16 cellular contexts compared by ENCODE assay signal in genomic region chr11:18223937-18224387, GRCh38. TPM values are rescaled to one million over a fixed set of nuclear protein-coding genes. Genes with fewer than 3 reads are reported as not detected.
DNase-seq lines count a peak whose midpoint lies in the region; ATAC-seq and TF ChIP-seq lines count a peak whose summit lies in the region.
"Had no signal": no experiment of that assay in that cellular context is flagged by ENCODE, and none has a peak within 500 bp of the region (broad histone marks: within the 10 kb centered on the region; RNA-seq: fewer than 3 reads in every experiment).

No MANE protein-coding gene starts in this region.

- H2AFZ ChIP-seq in OCI-LY7 (ENCODE audit: low read length) = peak overlapping the region; percentile 52; the same call in 1 of the 2 replicates

- H3K79me2 ChIP-seq in OCI-LY7 (ENCODE audit: insufficient read depth, low read depth, low read length) = peaks cover 22% of the 10 kb centered on the region

- H3K36me3 ChIP-seq in OCI-LY7 (ENCODE audit: insufficient read depth, low read length) = peaks cover 36% of the 10 kb centered on the region

- no peak overlapping the region for H3K4me3 ChIP-seq in OCI-LY7 (ENCODE audit: low read depth, low read length, poor library complexity, severe bottlenecking)
- H3K4me3 ChIP-seq: A549 had no signal

- H3K9me2 ChIP-seq in OCI-LY7 (ENCODE audit: insufficient read depth, low read length) = no peaks in the 10 kb centered on the region

- H3K27ac ChIP-seq in OCI-LY7 (ENCODE audit: low read depth, low read length, poor library complexity, severe bottlenecking) = peak overlapping the region; percentile 100
- H3K27ac ChIP-seq: A549 had no signal

- no TSS peak for BruUV-seq in OCI-LY7 (replicated peaks; lab: Mats Ljungman, UMichigan)

- peaks cover 62% of the 10 kb centered on the region for H3K4me1 ChIP-seq in OCI-LY7 (ENCODE audit: insufficient read depth, low read length, poor library complexity, severe bottlenecking)
- H3K4me1 ChIP-seq: A549 had no signal

- 0 out of 2 replicates have a peak overlapping the region, but pooled peaks have one; percentile 7 for H3K4me2 ChIP-seq in OCI-LY7 (ENCODE audit: low read length)
- H3K4me2 ChIP-seq: A549 had no signal

- H4K20me1 ChIP-seq in OCI-LY7 (ENCODE audit: insufficient read depth, low read length) = no peaks in the 10 kb centered on the region

- DNase-seq in DMS53 (lab: John Stamatoyannopoulos, UW) (peak; percentile 82), OCI-LY7 (ENCODE audit: low spot score) (no peak), left lobe of liver (ENCODE audit: low spot score) (no peak), COLO829 (ENCODE audit: low spot score) (no peak)
- no peak for DNase-seq in stimulated activated CD8-positive, alpha-beta memory T cell treated with anti-CD3 and anti-CD28 coated beads, Interleukin-4, amount 100 ng/mL, for 48 hours
- no peak for DNase-seq in activated CD4-positive, alpha-beta T cell treated with anti-CD3 and anti-CD28 coated beads for 1 hour
- DNase-seq: AML-193; Calu3; CD4-positive, alpha-beta memory T cell; GOT3; H7; HFFc6; KG1 had no signal

- intact Hi-C loops in OCI-LY7 (cut with micrococcal nuclease; ENCODE audit: unreplicated experiment) = no loop called here

- TF ChIP-seq CTCF in OCI-LY7 (conservative IDR thresholded peaks at IDR 0.05; ENCODE audit: low read length) = no peak

- POLR2A ChIA-PET in OCI-LY7 (lab: Charles Lee) = interaction anchor here (0.6 to 2.3 kb wide), 7 partner anchors 8 to 376 kb away, joined by 3 to 7 read pairs (median 6); partner anchors contain the start of gene LDHA

- CTCF ChIA-PET in OCI-LY7 (lab: Charles Lee; ENCODE audit: unreplicated experiment) = interaction anchor here (0.6 kb wide), 1 partner anchor 77 kb away, joined by 3 read pairs; no protein-coding TSS in a partner anchor

- H3K9me3 ChIP-seq in OCI-LY7 (ENCODE audit: low read length) = peaks cover 36% of the 10 kb centered on the region; the same call in 1 of the 2 replicates
- H3K9me3 ChIP-seq: A549 had no signal

- ATAC-seq in left lobe of liver (peak; percentile 93), HG03045 (IDR thresholded peaks at IDR 0.05; ENCODE audit: unreplicated experiment) (no peak)
- ATAC-seq: A549, HCT116 had no signal

RNA-seq across cellular contexts. Expression of gene SAA4, which starts 12.6 kb away (rescaled TPM):
- total RNA-seq in OCI-LY7 (2014; rRNA removed; shearing (Covaris generic)) = not detected in 2 replicates
- total RNA-seq in OCI-LY7 (2022) (not detected in 2 replicates), left lobe of liver (738 TPM)
- total RNA-seq: CD4-positive, alpha-beta memory T cell; H7; HFFc6 had no signal

RNA-seq across cellular contexts. Expression of gene SAA2, which starts 24.5 kb away (rescaled TPM):
- not detected in 2 replicates for total RNA-seq in OCI-LY7 (2014; rRNA removed; shearing (Covaris generic))
- total RNA-seq in OCI-LY7 (2022) (not detected in 2 replicates), left lobe of liver (26,068 TPM)
- total RNA-seq: CD4-positive, alpha-beta memory T cell; H7; HFFc6 had no signal

RNA-seq across cellular contexts. Expression of gene SAA1, which starts 42.1 kb away (rescaled TPM):
- not detected in 2 replicates for total RNA-seq in OCI-LY7 (2014; rRNA removed; shearing (Covaris generic))
- total RNA-seq in OCI-LY7 (2022) (not detected in 2 replicates), left lobe of liver (34,062 TPM)
- total RNA-seq: CD4-positive, alpha-beta memory T cell; H7 had no signal

RNA-seq across cellular contexts. Expression of gene MRGPRX4, which starts 51.3 kb away (rescaled TPM):
- total RNA-seq in OCI-LY7 (2014; rRNA removed; shearing (Covaris generic)) = not detected in 2 replicates
- total RNA-seq in OCI-LY7 (2022) (not detected in 2 replicates), left lobe of liver (not detected)
- total RNA-seq: Calu3; CD4-positive, alpha-beta memory T cell; H7; HFFc6 had no signal

Comparison
In these comparisons a context has a peak if more than half of its experiments do, and no peak if none do; other contexts are left out.
1. RNA of gene SAA4, which starts 12.6 kb away (total RNA-seq): 738 TPM in left lobe of liver (single experiment); not detected in OCI-LY7; every median in the first group is over 100 times any median in the second.
2. RNA of gene SAA2, which starts 24.5 kb away (total RNA-seq): 26,068 TPM in left lobe of liver (single experiment); not detected in OCI-LY7; every median in the first group is over 1,000 times any median in the second.
3. RNA of gene SAA1, which starts 42.1 kb away (total RNA-seq): 34,062 TPM in left lobe of liver (single experiment); not detected in OCI-LY7; every median in the first group is over 1,000 times any median in the second.